Comparison of ENCODE assay signal across 1 cellular context in the genomic region with DNA sequence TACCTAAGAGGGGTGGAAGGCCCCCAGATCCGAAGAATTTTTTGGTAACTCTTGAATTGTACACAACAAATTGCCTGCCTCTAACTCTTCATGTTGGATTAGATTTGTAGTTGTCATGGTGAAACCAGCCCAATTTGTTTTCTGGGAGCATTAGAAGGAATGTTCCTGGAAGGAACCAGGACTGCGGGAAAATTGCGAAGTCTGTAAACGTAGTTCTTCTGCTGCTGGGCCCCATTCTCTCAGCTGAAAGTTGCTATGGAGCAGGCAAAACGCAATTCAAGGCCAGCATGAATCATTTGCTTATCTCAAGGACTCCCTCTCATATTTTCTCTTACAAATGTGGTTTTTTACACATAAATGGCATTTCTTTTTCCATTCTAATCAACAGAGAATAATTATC.
TF ChIP-seq lines count a peak whose summit lies in the region.

No MANE protein-coding gene starts in this region.

TF ChIP-seq in IMR-90, 13 proteins besides CTCF, POLR2A, EP300 and RAD21 (continued from another document):
- no peak for TF ChIP-seq MXI1 (IDR thresholded peaks at IDR 0.05; ENCODE audit: borderline replicate concordance, low read depth, low read length)
